ENCODE assay signal across 2 cellular contexts in the genomic region with DNA sequence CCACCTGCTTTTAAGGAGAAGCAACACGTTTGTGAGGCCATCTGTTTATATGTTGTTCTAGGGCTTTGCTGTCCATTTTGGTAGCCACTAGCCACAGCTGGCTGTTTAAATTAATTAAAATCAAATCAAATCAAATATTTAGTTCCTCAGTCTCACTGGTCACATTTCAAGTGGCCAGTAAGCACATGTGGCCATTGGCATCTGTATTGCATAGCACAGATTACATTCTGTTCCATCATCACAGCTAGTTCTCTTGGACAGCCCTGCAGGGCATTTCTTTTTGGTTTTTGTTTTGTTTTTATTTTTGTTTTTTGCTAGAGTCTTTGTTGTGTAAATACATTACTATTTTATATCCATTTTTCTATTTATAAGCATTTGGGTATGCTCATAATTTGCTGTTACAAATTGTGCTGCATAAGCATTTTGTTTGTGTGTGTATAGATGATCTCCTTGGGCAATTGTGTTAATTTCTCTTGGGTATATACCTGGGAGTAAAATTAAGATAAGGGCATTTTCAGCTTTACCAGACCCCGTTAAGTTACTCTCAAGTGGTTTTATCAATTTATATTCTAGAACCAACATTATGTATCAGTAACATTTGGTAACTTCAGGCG.
TF ChIP-seq lines count a peak whose summit lies in the region.

No MANE protein-coding gene starts in this region.

TF ChIP-seq in HEK293, 187 proteins besides CTCF, POLR2A, EP300 and RAD21:
- TF ChIP-seq ZNF280D (tag by site-specific recombination; IDR thresholded peaks at IDR 0.05): no peak
- TF ChIP-seq ZFP37 (tag by site-specific recombination; IDR thresholded peaks at IDR 0.05): 0 out of 2 replicates have a peak, but pooled peaks have one; percentile 21

TF ChIP-seq in H1, 55 proteins besides CTCF, POLR2A, EP300 and RAD21:
- TF ChIP-seq JUND (IDR thresholded peaks at IDR 0.05; ENCODE audit: low read length): no peak
- no peak for TF ChIP-seq BRCA1 (IDR thresholded peaks at IDR 0.05; ENCODE audit: low read depth, low read length)
- no peak for TF ChIP-seq TBP (IDR thresholded peaks at IDR 0.05; ENCODE audit: low read depth, low read length)
- peak; percentile 47; the same call in 1 of the 2 replicates for TF ChIP-seq MAFK (IDR thresholded peaks at IDR 0.05; ENCODE audit: low read depth, low read length)
